In genomic region chr6:141587482-141588266, GRCh38 we compare ENCODE assay signal across 13 cellular contexts.
DNase-seq lines count a peak whose midpoint lies in the region; ATAC-seq lines count a peak whose summit lies in the region.
"Had no signal": no experiment of that assay in that cellular context is flagged by ENCODE, and none has a peak within 500 bp of the region (broad histone marks: within the 10 kb centered on the region; RNA-seq: fewer than 3 reads in every experiment).

No MANE protein-coding gene starts in this region.

- no peaks in the 10 kb centered on the region for H3K4me1 Mint-ChIP-seq in activated T-helper 1 cell treated with anti-CD3 and anti-CD28 coated beads, Interleukin-12 subunit alpha, Interleukin-12 subunit beta, Interleukin-2, Interleukin-4 antibody, amounts not matched to agents 30 ng/mL and 10 ng/mL and 1 ng/mL, durations not matched to agents 14 hours and 24 hours and 36 hours (ENCODE audit: low read depth)

- no peak overlapping the region for H3K4me3 ChIP-seq in H7 (ENCODE audit: insufficient read depth, low read depth, low read length)

- DNase-seq in HCEC 1CT (peak; percentile 71), amniotic stem cell (lab: John Stamatoyannopoulos, UW) (peak; percentile 48), foreskin melanocyte (peak; percentile 72), H7 (no peak)
- DNase-seq in activated T-helper 1 cell treated with anti-CD3 and anti-CD28 coated beads, Interleukin-12 subunit alpha, Interleukin-12 subunit beta, Interleukin-2, Interleukin-4 antibody, amounts not matched to agents 30 ng/mL and 10 ng/mL and 1 ng/mL, durations not matched to agents 14 hours and 24 hours and 36 hours (ENCODE audit: low spot score) = no peak
- DNase-seq: activated CD8-positive, alpha-beta memory T cell treated with anti-CD3 and anti-CD28 coated beads for 24 hours; activated gamma-delta T cell treated with Interleukin-2 at 50 U/mL for 16 hours; effector CD4-positive, alpha-beta T cell; NCI-H1694; NCI-H524 treated with DMSO at 0.1 percent for 48 hours had no signal

- H3K36me3 Mint-ChIP-seq in activated T-helper 1 cell treated with anti-CD3 and anti-CD28 coated beads, Interleukin-12 subunit alpha, Interleukin-12 subunit beta, Interleukin-2, Interleukin-4 antibody, amounts not matched to agents 30 ng/mL and 10 ng/mL and 1 ng/mL, durations not matched to agents 14 hours and 24 hours and 36 hours (ENCODE audit: low read depth) = no peaks in the 10 kb centered on the region
- H3K36me3 Mint-ChIP-seq: brain had no signal

- H3K36me3 ChIP-seq in H7 (replicated peaks; ENCODE audit: control insufficient read depth, insufficient read depth, low read length) = no peaks in the 10 kb centered on the region

- no peaks in the 10 kb centered on the region for H3K27me3 Mint-ChIP-seq in activated T-helper 1 cell treated with anti-CD3 and anti-CD28 coated beads, Interleukin-12 subunit alpha, Interleukin-12 subunit beta, Interleukin-2, Interleukin-4 antibody, amounts not matched to agents 30 ng/mL and 10 ng/mL and 1 ng/mL, durations not matched to agents 14 hours and 24 hours and 36 hours (ENCODE audit: insufficient read depth)

- no peak overlapping the region for H3K4me3 Mint-ChIP-seq in activated T-helper 1 cell treated with anti-CD3 and anti-CD28 coated beads, Interleukin-12 subunit alpha, Interleukin-12 subunit beta, Interleukin-2, Interleukin-4 antibody, amounts not matched to agents 30 ng/mL and 10 ng/mL and 1 ng/mL, durations not matched to agents 14 hours and 24 hours and 36 hours
- H3K4me3 Mint-ChIP-seq: brain had no signal

- H3K27ac Mint-ChIP-seq in activated T-helper 1 cell treated with anti-CD3 and anti-CD28 coated beads, Interleukin-12 subunit alpha, Interleukin-12 subunit beta, Interleukin-2, Interleukin-4 antibody, amounts not matched to agents 30 ng/mL and 10 ng/mL and 1 ng/mL, durations not matched to agents 14 hours and 24 hours and 36 hours = no peak overlapping the region
- H3K27ac Mint-ChIP-seq: brain had no signal

- ATAC-seq in HG02938 (IDR thresholded peaks at IDR 0.05; ENCODE audit: unreplicated experiment) (no peak), HG03439 (IDR thresholded peaks at IDR 0.05; ENCODE audit: unreplicated experiment) (no peak)

- intact Hi-C loops in activated T-helper 1 cell treated with anti-CD3 and anti-CD28 coated beads, Interleukin-12 subunit alpha, Interleukin-12 subunit beta, Interleukin-2, Interleukin-4 antibody, amounts not matched to agents 30 ng/mL and 10 ng/mL and 1 ng/mL, durations not matched to agents 14 hours and 24 hours and 36 hours (cut with micrococcal nuclease) = no loop called here

- H3K9me3 Mint-ChIP-seq in activated T-helper 1 cell treated with anti-CD3 and anti-CD28 coated beads, Interleukin-12 subunit alpha, Interleukin-12 subunit beta, Interleukin-2, Interleukin-4 antibody, amounts not matched to agents 30 ng/mL and 10 ng/mL and 1 ng/mL, durations not matched to agents 14 hours and 24 hours and 36 hours = no peaks in the 10 kb centered on the region

- H3K27me3 ChIP-seq in H7 (ENCODE audit: control insufficient read depth, insufficient read depth, low read length) = no peaks in the 10 kb centered on the region

Comparison
In these comparisons a context has a peak if more than half of its experiments do, and no peak if none do; other contexts are left out.
1. DNase-seq: peak in HCEC 1CT (single experiment), amniotic stem cell (single experiment) and foreskin melanocyte (single experiment); none in H7 (single experiment) and activated T-helper 1 cell treated with anti-CD3 and anti-CD28 coated beads, Interleukin-12 subunit alpha, Interleukin-12 subunit beta, Interleukin-2, Interleukin-4 antibody, amounts not matched to agents 30 ng/mL and 10 ng/mL and 1 ng/mL, durations not matched to agents 14 hours and 24 hours and 36 hours (single experiment).